Comparison of ENCODE assay signal across 8 cellular contexts in genomic region chrX:153723351-153724251, GRCh38. TPM values are rescaled to one million over a fixed set of nuclear protein-coding genes. Genes with fewer than 3 reads are reported as not detected.
DNase-seq lines count a peak whose midpoint lies in the region; ATAC-seq and TF ChIP-seq lines count a peak whose summit lies in the region.

No MANE protein-coding gene starts in this region.

- no peaks in the 10 kb centered on the region for H3K4me1 ChIP-seq in foreskin keratinocyte

- H3K9me3 ChIP-seq in AG04450 (ENCODE audit: control insufficient read depth, insufficient read depth, low read length) = no peaks in the 10 kb centered on the region

- ATAC-seq in GM18520 (IDR thresholded peaks at IDR 0.05; ENCODE audit: unreplicated experiment) (peak; percentile 6), HG03064 (IDR thresholded peaks at IDR 0.05; ENCODE audit: low read depth, unreplicated experiment) (peak; percentile 29), foreskin keratinocyte (peak; percentile 39)
- peak; percentile 49 to 57 for ATAC-seq in activated T-cell treated with anti-CD3 and anti-CD28 coated beads, Interleukin-2, amount 50 U/mL, for 4 hours

- peak overlapping the region; percentile 96 for H3K27ac Mint-ChIP-seq in progenitor cell of endocrine pancreas

- H3K27me3 ChIP-seq in AG04450 (ENCODE audit: control insufficient read depth, insufficient read depth, low read length) (no peaks in the 10 kb centered on the region), foreskin keratinocyte (no peaks in the 10 kb centered on the region)

- H3K4me1 Mint-ChIP-seq in activated T-cell treated with anti-CD3 and anti-CD28 coated beads, Interleukin-2, amount 50 U/mL, for 4 hours (ENCODE audit: low read depth) = peaks cover 29% of the 10 kb centered on the region
- peaks cover 16% of the 10 kb centered on the region for H3K4me1 Mint-ChIP-seq in progenitor cell of endocrine pancreas (ENCODE audit: low read depth)

- DNase-seq in AG04450 (ENCODE audit: low read depth, low spot score) (no peak), NCI-H526 treated with DMSO at 0.1 percent for 48 hours (lab: John Stamatoyannopoulos, UW) (peak; percentile 18), foreskin keratinocyte (no peak), progenitor cell of endocrine pancreas (ENCODE audit: low spot score, unreplicated experiment) (peak; percentile 24), NCI-H187 treated with DMSO at 0.1 percent for 48 hours (lab: John Stamatoyannopoulos, UW) (no peak)
- DNase-seq in activated T-cell treated with anti-CD3 and anti-CD28 coated beads, Interleukin-2, amount 50 U/mL, for 4 hours = peak; percentile 33

- POLR2A ChIA-PET in AG04450 (lab: Yijun Ruan, JAX) = interaction anchor here (0.6 to 0.9 kb wide), 3 partner anchors 36 to 814 kb away, joined by 5 to 7 read pairs (median 6); partner anchors contain the start of gene CCNQ

- H3K4me3 Mint-ChIP-seq in activated T-cell treated with anti-CD3 and anti-CD28 coated beads, Interleukin-2, amount 50 U/mL, for 4 hours = peak overlapping the region; percentile 89
- peak overlapping the region; percentile 80 for H3K4me3 Mint-ChIP-seq in progenitor cell of endocrine pancreas (ENCODE audit: low read depth)

- no peaks in the 10 kb centered on the region for H3K9me3 Mint-ChIP-seq in activated T-cell treated with anti-CD3 and anti-CD28 coated beads, Interleukin-2, amount 50 U/mL, for 4 hours
- H3K9me3 Mint-ChIP-seq in progenitor cell of endocrine pancreas (ENCODE audit: low read depth) = no peaks in the 10 kb centered on the region

- no peaks in the 10 kb centered on the region for H3K27me3 Mint-ChIP-seq in activated T-cell treated with anti-CD3 and anti-CD28 coated beads, Interleukin-2, amount 50 U/mL, for 4 hours (ENCODE audit: low read depth)
- no peaks in the 10 kb centered on the region for H3K27me3 Mint-ChIP-seq in progenitor cell of endocrine pancreas

- peaks cover 10% of the 10 kb centered on the region for H3K36me3 Mint-ChIP-seq in activated T-cell treated with anti-CD3 and anti-CD28 coated beads, Interleukin-2, amount 50 U/mL, for 4 hours (ENCODE audit: insufficient read depth)
- peaks cover 9% of the 10 kb centered on the region for H3K36me3 Mint-ChIP-seq in progenitor cell of endocrine pancreas (ENCODE audit: insufficient read depth)

- TF ChIP-seq CTCF in AG04450 (IDR thresholded peaks at IDR 0.05; ENCODE audit: low read depth, low read length) (peak; percentile 46), foreskin keratinocyte (conservative IDR thresholded peaks at IDR 0.05) (peak; percentile 58), progenitor cell of endocrine pancreas (IDR thresholded peaks at IDR 0.05; ENCODE audit: unreplicated experiment) (peak; percentile 45)

- CTCF ChIA-PET in AG04450 (lab: Charles Lee) = no interaction called here

- H3K27ac ChIP-seq in AG04450 (ENCODE audit: low read depth, low read length) (peak overlapping the region; percentile 65), foreskin keratinocyte (peak overlapping the region; percentile 78)

- H3K4me3 ChIP-seq in AG04450 (ENCODE audit: low read depth, low read length) = peak overlapping the region; percentile 66

RNA-seq across cellular contexts. Expression of gene BCAP31, which starts 0.6 kb away (rescaled TPM):
- 108 and 114 TPM in 2 replicates for polyA plus RNA-seq in AG04450 (2011; rRNA removed)
- polyA minus RNA-seq in AG04450 (2011; rRNA and poly(A)+ RNA removed) = 69.0 and 80.9 TPM in 2 replicates
- 100 to 1,000 TPM; 134 to 176 (median 151) TPM for total RNA-seq in activated T-cell treated with anti-CD3 and anti-CD28 coated beads, Interleukin-2, amount 50 U/mL, for 4 hours
- total RNA-seq in foreskin keratinocyte = 239 and 289 TPM in 2 replicates
- polyA plus RNA-seq in foreskin keratinocyte = 275 and 350 TPM in 2 replicates
- 142 and 149 TPM in 2 replicates for total RNA-seq in progenitor cell of endocrine pancreas

RNA-seq across cellular contexts. Expression of gene ABCD1, which starts 1.1 kb away (rescaled TPM):
- polyA plus RNA-seq in AG04450 (2011; rRNA removed) (4.2 and 5.8 TPM in 2 replicates), foreskin keratinocyte (1.6 and 2.3 TPM in 2 replicates)
- 7.6 and 9.1 TPM in 2 replicates for polyA minus RNA-seq in AG04450 (2011; rRNA and poly(A)+ RNA removed)
- 1 to 10 TPM; 2.6 to 3.4 (median 3.1) TPM for total RNA-seq in activated T-cell treated with anti-CD3 and anti-CD28 coated beads, Interleukin-2, amount 50 U/mL, for 4 hours
- total RNA-seq in foreskin keratinocyte (2.2 and 3.2 TPM in 2 replicates), progenitor cell of endocrine pancreas (15.2 and 15.3 TPM in 2 replicates)

RNA-seq across cellular contexts. Expression of gene SLC6A8, which starts 35.9 kb away (rescaled TPM):
- 6.9 and 12.3 TPM in 2 replicates for polyA plus RNA-seq in AG04450 (2011; rRNA removed)
- polyA minus RNA-seq in AG04450 (2011; rRNA and poly(A)+ RNA removed) = 18.4 and 30.5 TPM in 2 replicates
- total RNA-seq in activated T-cell treated with anti-CD3 and anti-CD28 coated beads, Interleukin-2, amount 50 U/mL, for 4 hours = 1 to 10 TPM; 1.1 to 1.9 (median 1.6) TPM
- total RNA-seq in foreskin keratinocyte = 40.0 and 43.4 TPM in 2 replicates
- 34.2 and 34.8 TPM in 2 replicates for polyA plus RNA-seq in foreskin keratinocyte
- total RNA-seq in progenitor cell of endocrine pancreas = 52.2 and 55.7 TPM in 2 replicates

RNA-seq across cellular contexts. Expression of gene PLXNB3, which starts 40.4 kb away (rescaled TPM):
- 4.6 and 5.5 TPM in 2 replicates for polyA plus RNA-seq in AG04450 (2011; rRNA removed)
- 4.8 and 6.8 TPM in 2 replicates for polyA minus RNA-seq in AG04450 (2011; rRNA and poly(A)+ RNA removed)
- under 1 TPM; 0.40 to 0.66 (median 0.46) TPM for total RNA-seq in activated T-cell treated with anti-CD3 and anti-CD28 coated beads, Interleukin-2, amount 50 U/mL, for 4 hours
- 5.3 and 5.4 TPM in 2 replicates for total RNA-seq in foreskin keratinocyte
- 6.1 and 8.3 TPM in 2 replicates for polyA plus RNA-seq in foreskin keratinocyte
- total RNA-seq in progenitor cell of endocrine pancreas = 0.98 and 1.1 TPM in 2 replicates

RNA-seq across cellular contexts. Expression of gene PNCK, which starts 50.0 kb away (rescaled TPM):
- polyA plus RNA-seq in AG04450 (2011; rRNA removed) (0.17 TPM in 1 of 2 replicates, not detected in the other), foreskin keratinocyte (0.07 and 0.15 TPM in 2 replicates)
- polyA minus RNA-seq in AG04450 (2011; rRNA and poly(A)+ RNA removed) = not detected in 2 replicates
- total RNA-seq in activated T-cell treated with anti-CD3 and anti-CD28 coated beads, Interleukin-2, amount 50 U/mL, for 4 hours = under 1 TPM; 0.26 to 0.71 (median 0.51) TPM
- total RNA-seq in foreskin keratinocyte (not detected in 2 replicates), progenitor cell of endocrine pancreas (5.4 and 6.1 TPM in 2 replicates)

Comparison
In these comparisons a context has a peak if more than half of its experiments do, and no peak if none do; other contexts are left out.
1. DNase-seq: peak in NCI-H526 treated with DMSO at 0.1 percent for 48 hours (single experiment), activated T-cell treated with anti-CD3 and anti-CD28 coated beads, Interleukin-2, amount 50 U/mL, for 4 hours (single experiment) and progenitor cell of endocrine pancreas (single experiment); none in AG04450 (single experiment), foreskin keratinocyte (0 of 2) and NCI-H187 treated with DMSO at 0.1 percent for 48 hours (single experiment).
2. RNA of gene SLC6A8, which starts 35.9 kb away (total RNA-seq): 52.2 to 55.7 TPM in progenitor cell of endocrine pancreas and 40.0 to 43.4 TPM in foreskin keratinocyte; 1.1 to 1.9 TPM in activated T-cell treated with anti-CD3 and anti-CD28 coated beads, Interleukin-2, amount 50 U/mL, for 4 hours; every median in the first group is over 10 times any median in the second.
3. Peak in every context shown above with its lines, with median percentiles within 50 percentile points of each other: CTCF ChIP-seq and ATAC-seq.